15 cellular contexts compared by ENCODE assay signal in genomic region chr6:130575557-130575956, GRCh38.
DNase-seq lines count a peak whose midpoint lies in the region; ATAC-seq lines count a peak whose summit lies in the region.
"Had no signal": no experiment of that assay in that cellular context is flagged by ENCODE, and none has a peak within 500 bp of the region (broad histone marks: within the 10 kb centered on the region; RNA-seq: fewer than 3 reads in every experiment).

No MANE protein-coding gene starts in this region.

- H4K20me1 ChIP-seq in BLaER1, result no peaks in the 10 kb centered on the region

- H3K27ac ChIP-seq in BLaER1, result no peak overlapping the region
- H3K27ac ChIP-seq in effector memory CD4-positive, alpha-beta T cell (ENCODE audit: insufficient read depth, low read length, poor library complexity, severe bottlenecking), result no peak overlapping the region
- H3K27ac ChIP-seq: epithelial cell of prostate had no signal

- H3K36me3 ChIP-seq in BLaER1, result no peaks in the 10 kb centered on the region
- H3K36me3 ChIP-seq in effector memory CD4-positive, alpha-beta T cell (ENCODE audit: control insufficient read depth, insufficient read depth, low read length), result no peaks in the 10 kb centered on the region
- H3K36me3 ChIP-seq: upper lobe of right lung had no signal

- ATAC-seq in GM18499 (IDR thresholded peaks at IDR 0.05; ENCODE audit: insufficient read depth, unreplicated experiment) (peak; percentile 6), HG03521 (IDR thresholded peaks at IDR 0.05; ENCODE audit: unreplicated experiment) (peak; percentile 11), HG02588 (IDR thresholded peaks at IDR 0.05; ENCODE audit: unreplicated experiment) (no peak), HG03342 (IDR thresholded peaks at IDR 0.05; ENCODE audit: unreplicated experiment) (no peak)
- ATAC-seq: upper lobe of right lung had no signal

- intact Hi-C loops in cardiac septum (cut with DNase I), result no loop called here

- H3K9me3 ChIP-seq in BLaER1, result peaks cover 5% of the 10 kb centered on the region
- H3K9me3 ChIP-seq in effector memory CD4-positive, alpha-beta T cell (ENCODE audit: control insufficient read depth, low read length), result no peaks in the 10 kb centered on the region
- H3K9me3 ChIP-seq: upper lobe of right lung had no signal

- no peak overlapping the region for H3K4me3 ChIP-seq in BLaER1
- H3K4me3 ChIP-seq in effector memory CD4-positive, alpha-beta T cell (ENCODE audit: insufficient read depth, low read depth, low read length, poor library complexity, severe bottlenecking), result peak overlapping the region; percentile 23
- H3K4me3 ChIP-seq: lung, upper lobe of right lung had no signal

- H3K4me2 ChIP-seq in BLaER1, result peak overlapping the region; percentile 72

- H3K4me1 ChIP-seq in BLaER1, result peaks cover 24% of the 10 kb centered on the region
- H3K4me1 ChIP-seq in effector memory CD4-positive, alpha-beta T cell (ENCODE audit: control insufficient read depth, insufficient read depth, low read length, poor library complexity, severe bottlenecking), result peaks cover 33% of the 10 kb centered on the region
- H3K4me1 ChIP-seq: upper lobe of right lung had no signal

- no peaks in the 10 kb centered on the region for H3K27me3 ChIP-seq in BLaER1
- no peaks in the 10 kb centered on the region for H3K27me3 ChIP-seq in effector memory CD4-positive, alpha-beta T cell (replicated peaks; ENCODE audit: control insufficient read depth, insufficient read depth, low read length, poor library complexity, severe bottlenecking)
- H3K27me3 ChIP-seq: upper lobe of right lung had no signal

- DNase-seq in effector memory CD4-positive, alpha-beta T cell, result no peak
- DNase-seq in cardiac septum (ENCODE audit: low spot score) (no peak), COR-L47 (lab: John Stamatoyannopoulos, UW) (no peak)
- DNase-seq: anterior cingulate cortex, NCI-H1436 treated with DMSO at 0.1 percent for 48 hours, NCI-H510A, nephron progenitor cell, upper lobe of right lung had no signal

- H3K9ac ChIP-seq in BLaER1, result no peak overlapping the region

Comparison
In these comparisons a context has a peak if more than half of its experiments do, and no peak if none do; other contexts are left out.
1. ATAC-seq: peak in GM18499 (single experiment) and HG03521 (single experiment); none in HG02588 (single experiment) and HG03342 (single experiment).